Comparison of ENCODE assay signal across 8 cellular contexts in genomic region chr5:37836173-37837100, GRCh38. TPM values are rescaled to one million over a fixed set of nuclear protein-coding genes. Genes with fewer than 3 reads are reported as not detected.
DNase-seq lines count a peak whose midpoint lies in the region; ATAC-seq and TF ChIP-seq lines count a peak whose summit lies in the region.

No MANE protein-coding gene starts in this region.

- DNase-seq in DMS53 treated with DMSO at 0.1 percent for 48 hours (lab: John Stamatoyannopoulos, UW; ENCODE audit: unreplicated experiment) (peak; percentile 9), Panc1 (ENCODE audit: low read depth, low spot score) (no peak), fibroblast of peridontal ligament (ENCODE audit: extremely low read depth) (peak; percentile 78), ovary (peak; percentile 21 to 49 (median 39)), NCI-H1048 (lab: John Stamatoyannopoulos, UW) (no peak), NCI-H187 (lab: John Stamatoyannopoulos, UW) (no peak)

- H3K9me3 ChIP-seq in Panc1 (ENCODE audit: control insufficient read depth, insufficient read depth, low read depth, low read length) = no peaks in the 10 kb centered on the region
- H3K9me3 ChIP-seq in ovary = no peaks in the 10 kb centered on the region

- in situ Hi-C loops in Panc1 (cut with HindIII; ENCODE audit: low pct_unique_long_range_greater_than_20kb, low sequenced_read_pairs) = no loop called here

- no TSS peak for BruUV-seq in Panc1 (replicated peaks; lab: Mats Ljungman, UMichigan)

- intact Hi-C loops in Panc1 (cut with micrococcal nuclease; ENCODE audit: unreplicated experiment) (loop anchor here (2.0 to 10.0 kb wide), 2 partner anchors 356 to 422 kb away; no protein-coding TSS in a partner anchor), ovary (cut with DNase I) (loop anchor here (2.0 to 5.0 kb wide), 2 partner anchors 356 to 358 kb away; no protein-coding TSS in a partner anchor)

- WGBS in ovary, 3 donors = 9 to 12% (median 12%) methylated on average over 62 of the region's 62 CpGs

- TF ChIP-seq POLR2A in ovary (IDR thresholded peaks at IDR 0.05) = no peak

- CTCF ChIA-PET in Panc1 (lab: Charles Lee) = interaction anchor here (0.7 kb wide), 1 partner anchor 1279 kb away, joined by 4 read pairs; no protein-coding TSS in a partner anchor

- H3K4me3 ChIP-seq in Panc1 (ENCODE audit: low read depth in 2 of 2, low read length in 2 of 2) (peak overlapping the region; percentile 35 to 52), ovary (peak overlapping the region; percentile 39)

- no peak for TF ChIP-seq EP300 in ovary (IDR thresholded peaks at IDR 0.05)

- H3K27me3 ChIP-seq in Panc1 (ENCODE audit: control insufficient read depth, insufficient read depth, low read length) = peaks cover 38% of the 10 kb centered on the region
- H3K27me3 ChIP-seq in ovary = no peaks in the 10 kb centered on the region

- ATAC-seq in Panc1 = peak; percentile 47
- ATAC-seq in GM21576 (IDR thresholded peaks at IDR 0.05; ENCODE audit: unreplicated experiment) = no peak
- ATAC-seq in HG03159 (IDR thresholded peaks at IDR 0.05; ENCODE audit: unreplicated experiment) = no peak

- no peak for TF ChIP-seq CTCF in Panc1 (IDR thresholded peaks at IDR 0.05)
- no peak for TF ChIP-seq CTCF in ovary (IDR thresholded peaks at IDR 0.05)

- H3K36me3 ChIP-seq in Panc1 (ENCODE audit: control insufficient read depth, insufficient read depth, low read length) (no peaks in the 10 kb centered on the region), ovary (no peaks in the 10 kb centered on the region)

- POLR2A ChIA-PET in Panc1 (lab: Charles Lee) = interaction anchor here (0.5 to 0.7 kb wide), 2 partner anchors 14 to 259 kb away, joined by 4 to 5 read pairs; no protein-coding TSS in a partner anchor

- H3K4me1 ChIP-seq in Panc1 (ENCODE audit: control insufficient read depth, insufficient read depth, low read length) (peaks cover 13% of the 10 kb centered on the region), ovary (ENCODE audit: insufficient read depth) (peaks cover 1% of the 10 kb centered on the region)

- H3K27ac ChIP-seq in Panc1 (ENCODE audit: low read length) (no peak overlapping the region), ovary (peak overlapping the region in 1 of 2 donors; percentile 17)

RNA-seq across cellular contexts. Expression of gene GDNF, which starts 3.4 kb away (rescaled TPM):
- total RNA-seq in Panc1 (2021; ENCODE audit: unreplicated experiment) (not detected), ovary (1 to 10 TPM in 5 of 7 donors, under 1 TPM in 2; 0.23 to 6.3 (median 2.7) TPM)
- not detected for polyA plus RNA-seq in Panc1 (2012; ENCODE audit: insufficient read length)
- 1 to 10 TPM; 3.6 to 3.7 TPM for polyA plus RNA-seq in ovary

Comparison
In these comparisons a context has a peak if more than half of its experiments do, and no peak if none do; other contexts are left out.
1. DNase-seq: peak in DMS53 treated with DMSO at 0.1 percent for 48 hours (single experiment), fibroblast of peridontal ligament (single experiment) and ovary (5 of 5); none in Panc1 (single experiment), NCI-H1048 (single experiment) and NCI-H187 (0 of 2).